In genomic region chr10:71712572-71713134, GRCh38 we compare ENCODE assay signal across 11 cellular contexts. TPM values are rescaled to one million over a fixed set of nuclear protein-coding genes. Genes with fewer than 3 reads are reported as not detected.
DNase-seq lines count a peak whose midpoint lies in the region; ATAC-seq and TF ChIP-seq lines count a peak whose summit lies in the region.
"Had no signal": no experiment of that assay in that cellular context is flagged by ENCODE, and none has a peak within 500 bp of the region (broad histone marks: within the 10 kb centered on the region; RNA-seq: fewer than 3 reads in every experiment).

No MANE protein-coding gene starts in this region.

- no peaks in the 10 kb centered on the region for H4K20me1 ChIP-seq in Loucy (ENCODE audit: insufficient read depth, low read length, poor library complexity, severe bottlenecking)
- no peaks in the 10 kb centered on the region for H4K20me1 ChIP-seq in osteoblast (ENCODE audit: insufficient read depth, low read length)
- no peaks in the 10 kb centered on the region for H4K20me1 ChIP-seq in H9 (ENCODE audit: control insufficient read depth, insufficient read depth, insufficient read length)

- H3K9me3 Mint-ChIP-seq in H9 = no peaks in the 10 kb centered on the region

- no peaks in the 10 kb centered on the region for H3F3A ChIP-seq in Loucy (ENCODE audit: low read depth)

- no peak overlapping the region for H4K91ac ChIP-seq in H9 (ENCODE audit: insufficient read length, low read depth, low read length)

- no peak overlapping the region; a peak in 2 of 7 replicates for H3K27ac Mint-ChIP-seq in H9

- H3K4me3 ChIP-seq in ACC112 (ENCODE audit: low read depth, low read length) (no peak overlapping the region), Loucy (ENCODE audit: low read length, poor library complexity, severe bottlenecking) (no peak overlapping the region), duodenal mucosa (ENCODE audit: low read depth in 1 of 2, low read length in 2 of 2) (no peak overlapping the region), osteoblast (ENCODE audit: insufficient read depth, low read length) (no peak overlapping the region)
- H3K4me3 ChIP-seq: cardiac muscle cell had no signal

- H2AK5ac ChIP-seq in H9 (ENCODE audit: insufficient read length, low read length) = no peak overlapping the region

- H3K27me3 ChIP-seq in ACC112 (ENCODE audit: insufficient read depth, low read length) = no peaks in the 10 kb centered on the region
- H3K27me3 ChIP-seq in Loucy (ENCODE audit: insufficient read depth, low read length, poor library complexity, severe bottlenecking) = no peaks in the 10 kb centered on the region
- H3K27me3 ChIP-seq in duodenal mucosa (ENCODE audit: control insufficient read depth in 1 of 2, insufficient read depth in 2 of 2, low read length in 2 of 2) = no peaks in the 10 kb centered on the region
- no peaks in the 10 kb centered on the region for H3K27me3 ChIP-seq in osteoblast (ENCODE audit: insufficient read depth, low read length)
- H3K27me3 ChIP-seq in H9 (ENCODE audit: insufficient read depth, low read length) = no peaks in the 10 kb centered on the region
- H3K27me3 ChIP-seq: cardiac muscle cell had no signal

- H3K18ac ChIP-seq in H9 (ENCODE audit: insufficient read length, low read depth, low read length) = no peak overlapping the region

- no peak overlapping the region for H3K4ac ChIP-seq in H9 (ENCODE audit: low read depth, low read length)

- no peak overlapping the region; the same call in 1 of the 2 replicates for H3K14ac ChIP-seq in H9 (ENCODE audit: insufficient read depth, low read length)

- H3K36me3 Mint-ChIP-seq in H9 (ENCODE audit: insufficient read depth in 1 of 3, low read depth in 3 of 3) = no peaks in the 10 kb centered on the region; a peak in 1 of 7 replicates

- no peak overlapping the region for H4K8ac ChIP-seq in H9 (replicated peaks; ENCODE audit: insufficient read length, low read depth, low read length)

- H2BK5ac ChIP-seq in H9 (ENCODE audit: insufficient read length, low read length) = no peak overlapping the region

- no peak overlapping the region for H2BK12ac ChIP-seq in H9 (ENCODE audit: insufficient read length, low read depth, low read length)

- no peaks in the 10 kb centered on the region for H3K79me2 ChIP-seq in ACC112 (ENCODE audit: control insufficient read depth, insufficient read depth, low read length, unreplicated experiment)
- H3K79me2 ChIP-seq in Loucy (ENCODE audit: insufficient read depth, low read length) = no peaks in the 10 kb centered on the region
- H3K79me2 ChIP-seq in osteoblast (ENCODE audit: insufficient read depth, low read length) = no peaks in the 10 kb centered on the region
- H3K79me2 ChIP-seq in H9 (ENCODE audit: insufficient read depth, low read length) = no peaks in the 10 kb centered on the region

- ATAC-seq in GM19463 (IDR thresholded peaks at IDR 0.05; ENCODE audit: unreplicated experiment) (no peak), HG02763 (IDR thresholded peaks at IDR 0.05; ENCODE audit: unreplicated experiment) (no peak)

- H3K23ac ChIP-seq in H9 (ENCODE audit: insufficient read length, low read depth, low read length) = no peak overlapping the region

- DNase-seq in osteoblast (ENCODE audit: insufficient read length, low spot score, missing footprints) = no peak
- no peak for DNase-seq in foreskin melanocyte
- no peak for DNase-seq in H9
- DNase-seq: NCI-H2081 had no signal

- no peak overlapping the region for H3T11ph ChIP-seq in H9 (ENCODE audit: low read length)

- H3K27ac ChIP-seq in ACC112 (ENCODE audit: low read depth, low read length) (peak overlapping the region; percentile 86), duodenal mucosa (ENCODE audit: low read depth, low read length) (no peak overlapping the region), osteoblast (ENCODE audit: low read depth, low read length) (peak overlapping the region; percentile 90), H9 (ENCODE audit: insufficient read length, low read depth, low read length) (no peak overlapping the region)
- H3K27ac ChIP-seq: cardiac muscle cell had no signal

- H3K4me1 ChIP-seq in ACC112 (ENCODE audit: control insufficient read depth, insufficient read depth, low read length, unreplicated experiment) (peaks cover 23% of the 10 kb centered on the region), Loucy (ENCODE audit: insufficient read depth, low read length, poor library complexity, severe bottlenecking) (peaks cover 30% of the 10 kb centered on the region), duodenal mucosa (ENCODE audit: control insufficient read depth in 1 of 2, insufficient read depth in 2 of 2, low read length in 2 of 2) (peaks cover 43 to 49% of the 10 kb centered on the region in 2 donors), osteoblast (ENCODE audit: insufficient read depth, low read length) (peaks cover 22% of the 10 kb centered on the region), H9 (ENCODE audit: insufficient read depth, low read length) (no peaks in the 10 kb centered on the region)

- WGBS in H9 (ENCODE audit: extremely low coverage, insufficient read length, low lambda C conversion rate) = no CpG with 5 or more reads among the region's 17 CpGs

- no peak overlapping the region for H3K4me3 Mint-ChIP-seq in H9

- H2BK15ac ChIP-seq in H9 (ENCODE audit: low read depth, low read length) = no peak overlapping the region

- no peaks in the 10 kb centered on the region for H3K23me2 ChIP-seq in H9 (ENCODE audit: insufficient read length, low read depth, low read length, poor library complexity, severe bottlenecking)

- peak overlapping the region; percentile 65 for H3K9ac ChIP-seq in Loucy (ENCODE audit: low read depth, low read length, poor library complexity, severe bottlenecking)
- peak overlapping the region; percentile 21 for H3K9ac ChIP-seq in duodenal mucosa (ENCODE audit: low read depth in 1 of 2, low read length in 2 of 2)
- no peak overlapping the region for H3K9ac ChIP-seq in H9 (ENCODE audit: extremely low read depth, insufficient read length, low read length)

- H2BK120ac ChIP-seq in H9 (ENCODE audit: low read depth, low read length, poor library complexity, severe bottlenecking) = no peak overlapping the region

- H3K79me1 ChIP-seq in H9 (ENCODE audit: insufficient read depth, low read depth, low read length, poor library complexity, severe bottlenecking) = no peaks in the 10 kb centered on the region

- no peaks in the 10 kb centered on the region for H3K9me3 ChIP-seq in Loucy (ENCODE audit: insufficient read depth, low read depth, low read length)
- no peaks in the 10 kb centered on the region for H3K9me3 ChIP-seq in duodenal mucosa (ENCODE audit: control insufficient read depth in 1 of 2, low read length in 2 of 2)
- no peaks in the 10 kb centered on the region for H3K9me3 ChIP-seq in osteoblast (ENCODE audit: low read depth, low read length)
- H3K9me3 ChIP-seq in H9 (ENCODE audit: control insufficient read depth, low read depth, low read length) = no peaks in the 10 kb centered on the region

- no peak overlapping the region for H3K56ac ChIP-seq in H9 (ENCODE audit: insufficient read length, low read depth, low read length)

- H2AFZ ChIP-seq in ACC112 (ENCODE audit: low read length, unreplicated experiment) (peak overlapping the region; percentile 55), Loucy (ENCODE audit: low read length) (no peak overlapping the region), osteoblast (ENCODE audit: low read length) (peak overlapping the region; percentile 97), H9 (ENCODE audit: low read length) (no peak overlapping the region)

- H3K4me1 Mint-ChIP-seq in H9 = peaks cover 8 to 20% of the 10 kb centered on the region in 2 experiments

- H3K36me3 ChIP-seq in ACC112 (ENCODE audit: insufficient read depth, low read length) (no peaks in the 10 kb centered on the region), Loucy (ENCODE audit: insufficient read depth, low read length) (no peaks in the 10 kb centered on the region), duodenal mucosa (ENCODE audit: control insufficient read depth in 1 of 2, insufficient read depth in 2 of 2, low read length in 2 of 2) (no peaks in the 10 kb centered on the region), osteoblast (ENCODE audit: insufficient read depth, low read length) (no peaks in the 10 kb centered on the region)
- H3K36me3 ChIP-seq: cardiac muscle cell had no signal

- no peak for TF ChIP-seq CTCF in Loucy (conservative IDR thresholded peaks at IDR 0.05; ENCODE audit: low read length)
- no peak for TF ChIP-seq CTCF in osteoblast (IDR thresholded peaks at IDR 0.05; ENCODE audit: extremely low read depth, low read depth, low read length)
- no peak for TF ChIP-seq CTCF in H9 (conservative IDR thresholded peaks at IDR 0.05)

- H3K27me3 Mint-ChIP-seq in H9 (ENCODE audit: low read depth) = peaks cover 12% of the 10 kb centered on the region

- H3K9me2 ChIP-seq in Loucy (replicated peaks; ENCODE audit: low read depth, low read length) = no peaks in the 10 kb centered on the region

- H4K5ac ChIP-seq in H9 (ENCODE audit: insufficient read length, low read depth, low read length) = no peak overlapping the region

- H2BK20ac ChIP-seq in H9 (ENCODE audit: low read depth, low read length, poor library complexity, severe bottlenecking) = no peak overlapping the region

- H3K4me2 ChIP-seq in Loucy (ENCODE audit: low read depth, low read length, poor library complexity, severe bottlenecking) = no peak overlapping the region
- H3K4me2 ChIP-seq in osteoblast (ENCODE audit: insufficient read depth, low read length) = no peak overlapping the region
- H3K4me2 ChIP-seq in H9 (ENCODE audit: insufficient read depth, insufficient read length, low read length) = no peak overlapping the region

RNA-seq across cellular contexts. Expression of gene C10orf105, which starts 6.9 kb away (rescaled TPM):
- total RNA-seq in osteoblast (under 0.01 TPM in 1 of 2 replicates, not detected in the other), H9 (2021) (0.24 and 0.26 TPM in 2 replicates)
- total RNA-seq: kidney epithelial cell had no signal

Comparison
In these comparisons a context has a peak if more than half of its experiments do, and no peak if none do; other contexts are left out.
1. H2AFZ ChIP-seq: peak in ACC112 (single experiment) and osteoblast (single experiment); none in Loucy (single experiment) and H9 (single experiment).
2. H3K27ac ChIP-seq: peak in ACC112 (single experiment) and osteoblast (single experiment); none in duodenal mucosa (single experiment) and H9 (single experiment).